ENCODE assay signal across 8 cellular contexts in genomic region chr2:242089213-242089549, GRCh38.
DNase-seq lines count a peak whose midpoint lies in the region; ATAC-seq, FAIRE-seq and TF ChIP-seq lines count a peak whose summit lies in the region.
"Not testable (repeated sequence)": the region's sequence is repeated elsewhere in the genome, so short reads cannot be mapped to it uniquely, and the experiment has no call there.

No MANE protein-coding gene starts in this region.

- CTCF ChIA-PET in BJ (lab: Yijun Ruan, JAX) = not testable (repeated sequence)

- not testable (repeated sequence) for H3K36me3 Mint-ChIP-seq in T-helper 17 cell (ENCODE audit: low read depth); astrocyte (ENCODE audit: low read depth, unreplicated experiment)

- intact Hi-C loops in left colon (cut with DNase I, micrococcal nuclease); testis (cut with DNase I; ENCODE audit: low total_unique reads): not testable (repeated sequence)

- WGBS in testis, 2 donors = 0 to 1% methylated on average over 8 to 17 of the region's 20 CpGs

- not testable (repeated sequence) for H4K20me1 ChIP-seq in astrocyte (ENCODE audit: insufficient read depth, low read length)

- H3K4me3 ChIP-seq in BJ (ENCODE audit: low read depth, low read length) = peak overlapping the region; percentile 94
- peak overlapping the region; percentile 77 for H3K4me3 ChIP-seq in HUES6 (ENCODE audit: low read depth, low read length)
- H3K4me3 ChIP-seq in astrocyte (ENCODE audit: insufficient read depth, low read depth, low read length) = peak overlapping the region; percentile 66
- peak overlapping the region; percentile 77 for H3K4me3 ChIP-seq in epithelial cell of proximal tubule (ENCODE audit: low read depth, low read length)
- peak overlapping the region; percentile 72 to 79 for H3K4me3 ChIP-seq in neutrophil (ENCODE audit: low read depth in 1 of 2, low read length in 1 of 2)
- H3K4me3 ChIP-seq in testis = peak overlapping the region; percentile 86 to 99

- H3K4me1 ChIP-seq in HUES6 (ENCODE audit: control insufficient read depth, insufficient read depth, low read length); astrocyte (ENCODE audit: insufficient read depth, low read length); testis: not testable (repeated sequence)
- H3K4me1 ChIP-seq in neutrophil (ENCODE audit: control insufficient read depth in 1 of 2, insufficient read depth in 1 of 2, low read depth in 1 of 2, low read length in 1 of 2) = peaks cover 21 to 25% of the 10 kb centered on the region in 2 experiments

- H3K9me3 Mint-ChIP-seq in astrocyte (ENCODE audit: unreplicated experiment) = not testable (repeated sequence)

- H3K27me3 ChIP-seq in BJ (ENCODE audit: control insufficient read depth, insufficient read depth, low read length); astrocyte (ENCODE audit: insufficient read depth, low read length); neutrophil; testis: not testable (repeated sequence)
- peaks cover 28% of the 10 kb centered on the region; the same call in 1 of the 2 replicates for H3K27me3 ChIP-seq in HUES6 (ENCODE audit: control insufficient read depth, insufficient read depth, low read length)

- not testable (repeated sequence) for TF ChIP-seq POLR2A in testis (IDR thresholded peaks at IDR 0.05)

- ATAC-seq in T-helper 17 cell = not testable (repeated sequence)
- peak; percentile 6 for ATAC-seq in left colon

- H3K27ac ChIP-seq in HUES6 (ENCODE audit: low read depth, low read length); astrocyte (ENCODE audit: low read depth, low read length); testis: not testable (repeated sequence)
- peak overlapping the region; percentile 70 for H3K27ac ChIP-seq in neutrophil

- not testable (repeated sequence) for H2AFZ ChIP-seq in astrocyte (ENCODE audit: low read depth, low read length)

- FAIRE-seq in astrocyte (lab: Jason Lieb, UNC) = not testable (repeated sequence)

- not testable (repeated sequence) for DNase-seq in BJ (ENCODE audit: low read depth); T-helper 17 cell; astrocyte (ENCODE audit: low read depth); epithelial cell of proximal tubule (ENCODE audit: low read depth); left colon; testis

- peak overlapping the region; percentile 67 for H3K27ac Mint-ChIP-seq in T-helper 17 cell
- H3K27ac Mint-ChIP-seq in astrocyte (ENCODE audit: unreplicated experiment) = not testable (repeated sequence)

- H3K4me3 Mint-ChIP-seq in T-helper 17 cell (peak overlapping the region; percentile 94), astrocyte (ENCODE audit: unreplicated experiment) (peak overlapping the region; percentile 87)

- H3K9me3 ChIP-seq in HUES6 (ENCODE audit: control insufficient read depth, insufficient read depth, low read depth, low read length); T-helper 17 cell (ENCODE audit: control insufficient read depth, low read length, poor library complexity, severe bottlenecking); astrocyte (ENCODE audit: insufficient read depth, low read depth, low read length); neutrophil; testis: not testable (repeated sequence)

- not testable (repeated sequence) for H3K79me2 ChIP-seq in astrocyte (ENCODE audit: insufficient read depth, low read length)

- TF ChIP-seq CTCF in BJ (IDR thresholded peaks at IDR 0.05; ENCODE audit: insufficient read depth, low read depth, low read length); astrocyte (IDR thresholded peaks at IDR 0.05; ENCODE audit: insufficient read depth, low read depth, low read length); epithelial cell of proximal tubule (conservative IDR thresholded peaks at IDR 0.05; ENCODE audit: low read depth, low read length); neutrophil (IDR thresholded peaks at IDR 0.05); testis (IDR thresholded peaks at IDR 0.05): not testable (repeated sequence)

- not testable (repeated sequence) for H3K9ac ChIP-seq in HUES6 (ENCODE audit: low read length); astrocyte (ENCODE audit: low read length)

- POLR2A ChIA-PET in BJ (lab: Charles Lee) = not testable (repeated sequence)

- H3K27me3 Mint-ChIP-seq in T-helper 17 cell = not testable (repeated sequence)
- peaks cover 12% of the 10 kb centered on the region for H3K27me3 Mint-ChIP-seq in astrocyte (ENCODE audit: low read depth, unreplicated experiment)

- H3K4me1 Mint-ChIP-seq in T-helper 17 cell = peaks cover 37% of the 10 kb centered on the region
- not testable (repeated sequence) for H3K4me1 Mint-ChIP-seq in astrocyte (ENCODE audit: low read depth, unreplicated experiment)

- not testable (repeated sequence) for H3K36me3 ChIP-seq in BJ (ENCODE audit: control insufficient read depth, insufficient read depth, low read length); HUES6 (ENCODE audit: control insufficient read depth, insufficient read depth, low read length); astrocyte (ENCODE audit: insufficient read depth, low read length); neutrophil; testis (ENCODE audit: low read depth, missing control alignments)

- peak overlapping the region; percentile 82 for H3K4me2 ChIP-seq in astrocyte (ENCODE audit: low read length)
